Comparison of ENCODE assay signal across 6 cellular contexts in the genomic region with DNA sequence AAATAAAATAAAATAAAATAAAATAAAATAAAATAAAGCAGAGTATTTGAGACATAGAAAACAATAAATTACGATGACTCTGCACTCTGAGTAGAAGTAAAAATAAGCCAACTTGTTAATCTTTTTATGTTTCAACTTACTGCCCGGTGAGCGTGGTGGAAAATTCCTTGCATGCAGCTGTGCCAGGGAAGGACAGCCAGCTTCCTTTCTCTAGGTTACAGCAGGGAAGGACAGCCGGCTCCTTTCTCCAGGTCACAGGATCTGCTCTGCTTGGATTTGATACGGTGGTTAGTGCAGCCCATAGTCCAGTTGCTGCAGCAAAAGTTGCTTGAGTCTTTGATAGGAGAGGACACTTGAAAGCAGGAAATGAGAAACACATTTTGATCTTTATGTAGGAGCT. TPM values are rescaled to one million over a fixed set of nuclear protein-coding genes. Genes with fewer than 3 reads are reported as not detected.
"Had no signal": no experiment of that assay in that cellular context is flagged by ENCODE, and none has a peak within 500 bp of the region (broad histone marks: within the 10 kb centered on the region; RNA-seq: fewer than 3 reads in every experiment).

No MANE protein-coding gene starts in this region.

RNA-seq across cellular contexts. Expression of a gene that starts 13.8 kb away (rescaled TPM):
- total RNA-seq: HepG2, HT-29, HT1080, IMR-90, K562 had no signal
- polyA plus RNA-seq: HepG2, IgD-negative memory B cell, IMR-90, K562 had no signal
